1 cellular context compared by ENCODE assay signal in genomic region chr19:41958367-41959055, GRCh38.
TF ChIP-seq lines count a peak whose summit lies in the region.

No MANE protein-coding gene starts in this region.

TF ChIP-seq in HEK293, 187 proteins besides CTCF, POLR2A, EP300 and RAD21 (continued from another document and continues in another):
- TF ChIP-seq PRDM10 (tag by site-specific recombination; IDR thresholded peaks at IDR 0.05) = peak; percentile 46; the same call in 1 of the 2 replicates
- TF ChIP-seq ZNF416 (tag by site-specific recombination; IDR thresholded peaks at IDR 0.05) = no peak
- no peak for TF ChIP-seq ZNF530 (tag by site-specific recombination; IDR thresholded peaks at IDR 0.05; ENCODE audit: low read depth)
- TF ChIP-seq ZEB2 (tag by site-specific recombination; IDR thresholded peaks at IDR 0.05) = peak; percentile 56
- TF ChIP-seq ZBTB1 (tag by site-specific recombination; IDR thresholded peaks at IDR 0.05) = 0 out of 2 replicates have a peak, but pooled peaks have one; percentile 43
- no peak for TF ChIP-seq ZNF426 (tag by site-specific recombination; IDR thresholded peaks at IDR 0.05)
- peak; percentile 76 for TF ChIP-seq KLF9 (tag by site-specific recombination; IDR thresholded peaks at IDR 0.05; ENCODE audit: low read depth)
- 0 out of 2 replicates have a peak, but pooled peaks have one; percentile 57 for TF ChIP-seq ZNF580 (tag by site-specific recombination; IDR thresholded peaks at IDR 0.05)
- 0 out of 2 replicates have a peak, but pooled peaks have one; percentile 61 for TF ChIP-seq BCL11B (tag by site-specific recombination; IDR thresholded peaks at IDR 0.05; ENCODE audit: low read depth)
- TF ChIP-seq ZNF747 (tag by site-specific recombination; IDR thresholded peaks at IDR 0.05) = no peak
- 0 out of 2 replicates have a peak, but pooled peaks have one; percentile 60 for TF ChIP-seq ZNF777 (tag by site-specific recombination; IDR thresholded peaks at IDR 0.05; ENCODE audit: borderline replicate concordance)
- TF ChIP-seq ZSCAN18 (tag by site-specific recombination; IDR thresholded peaks at IDR 0.05) = no peak
- peak; percentile 12 for TF ChIP-seq PATZ1 (tag by site-specific recombination; IDR thresholded peaks at IDR 0.05)
- no peak for TF ChIP-seq ZNF639 (tag by site-specific recombination; IDR thresholded peaks at IDR 0.05)
- TF ChIP-seq ZNF473 (tag by site-specific recombination; IDR thresholded peaks at IDR 0.05) = no peak
- no peak for TF ChIP-seq EGR2 (tag by site-specific recombination; IDR thresholded peaks at IDR 0.05; ENCODE audit: low read depth)
- no peak for TF ChIP-seq ZNF366 (tag by site-specific recombination; conservative IDR thresholded peaks at IDR 0.05)
- TF ChIP-seq ZBTB6 (tag by site-specific recombination; IDR thresholded peaks at IDR 0.05) = peak; percentile 7; the same call in 1 of the 2 replicates
- no peak for TF ChIP-seq ZNF221 (tag by site-specific recombination; IDR thresholded peaks at IDR 0.05; ENCODE audit: borderline replicate concordance)
- peak; percentile 100 for TF ChIP-seq ZBTB20 (tag by site-specific recombination; IDR thresholded peaks at IDR 0.05)
- no peak for TF ChIP-seq ZNF132 (tag by site-specific recombination; IDR thresholded peaks at IDR 0.05; ENCODE audit: borderline replicate concordance)
- TF ChIP-seq ZNF223 (tag by site-specific recombination; IDR thresholded peaks at IDR 0.05) = no peak; the same call in 1 of the 2 replicates
- peak; percentile 53 for TF ChIP-seq KLF17 (tag by site-specific recombination; IDR thresholded peaks at IDR 0.05)
- TF ChIP-seq ZNF19 (tag by site-specific recombination; IDR thresholded peaks at IDR 0.05; ENCODE audit: low read depth) = 0 out of 2 replicates have a peak, but pooled peaks have one; percentile 14
- TF ChIP-seq ZNF843 (tag by site-specific recombination; IDR thresholded peaks at IDR 0.05) = peak; percentile 22
- peak; percentile 85 for TF ChIP-seq KLF1 (tag by site-specific recombination; IDR thresholded peaks at IDR 0.05)
- no peak for TF ChIP-seq ZNF677 (tag by site-specific recombination; IDR thresholded peaks at IDR 0.05)
- TF ChIP-seq ZSCAN30 (tag by site-specific recombination; IDR thresholded peaks at IDR 0.05) = peak; percentile 70; the same call in 1 of the 2 replicates
- peak; percentile 97 for TF ChIP-seq SP3 (tag by site-specific recombination; IDR thresholded peaks at IDR 0.05)
- TF ChIP-seq ZNF175 (tag by site-specific recombination; IDR thresholded peaks at IDR 0.05) = no peak
- peak; percentile 69; the same call in 1 of the 2 replicates for TF ChIP-seq ZNF391 (tag by site-specific recombination; IDR thresholded peaks at IDR 0.05; ENCODE audit: borderline replicate concordance, low read depth)
- no peak for TF ChIP-seq HOXD13 (CRISPR knock-in tag; IDR thresholded peaks at IDR 0.05; ENCODE audit: borderline replicate concordance)
- no peak for TF ChIP-seq ZNF133 (tag by site-specific recombination; IDR thresholded peaks at IDR 0.05)
- no peak for TF ChIP-seq ZNF16 (tag by site-specific recombination; IDR thresholded peaks at IDR 0.05; ENCODE audit: low read depth)
- TF ChIP-seq REPIN1 (tag by site-specific recombination; IDR thresholded peaks at IDR 0.05; ENCODE audit: low read depth) = peak; percentile 87; the same call in 1 of the 2 replicates
- TF ChIP-seq ELK4 (IDR thresholded peaks at IDR 0.05; ENCODE audit: borderline replicate concordance, low read depth, low read length) = no peak
- 0 out of 2 replicates have a peak, but pooled peaks have one; percentile 53 for TF ChIP-seq IKZF3 (tag by site-specific recombination; IDR thresholded peaks at IDR 0.05)
- no peak for TF ChIP-seq ZNF510 (tag by site-specific recombination; IDR thresholded peaks at IDR 0.05; ENCODE audit: insufficient replicate concordance)
- no peak for TF ChIP-seq ZNF311 (tag by site-specific recombination; IDR thresholded peaks at IDR 0.05; ENCODE audit: borderline replicate concordance)
- no peak for TF ChIP-seq ZNF362 (tag by site-specific recombination; IDR thresholded peaks at IDR 0.05)
- TF ChIP-seq HIC1 (tag by site-specific recombination; IDR thresholded peaks at IDR 0.05) = no peak
- TF ChIP-seq ZNF302 (tag by site-specific recombination; IDR thresholded peaks at IDR 0.05; ENCODE audit: low read depth) = no peak
- no peak for TF ChIP-seq PBX3 (CRISPR knock-in tag; IDR thresholded peaks at IDR 0.05)
- TF ChIP-seq ZNF24 (tag by site-specific recombination; IDR thresholded peaks at IDR 0.05) = peak; percentile 34; the same call in 1 of the 2 replicates
- TF ChIP-seq ZXDB (tag by site-specific recombination; IDR thresholded peaks at IDR 0.05) = peak; percentile 70
- peak; percentile 93 for TF ChIP-seq KLF8 (tag by site-specific recombination; IDR thresholded peaks at IDR 0.05)
